In the genomic region with DNA sequence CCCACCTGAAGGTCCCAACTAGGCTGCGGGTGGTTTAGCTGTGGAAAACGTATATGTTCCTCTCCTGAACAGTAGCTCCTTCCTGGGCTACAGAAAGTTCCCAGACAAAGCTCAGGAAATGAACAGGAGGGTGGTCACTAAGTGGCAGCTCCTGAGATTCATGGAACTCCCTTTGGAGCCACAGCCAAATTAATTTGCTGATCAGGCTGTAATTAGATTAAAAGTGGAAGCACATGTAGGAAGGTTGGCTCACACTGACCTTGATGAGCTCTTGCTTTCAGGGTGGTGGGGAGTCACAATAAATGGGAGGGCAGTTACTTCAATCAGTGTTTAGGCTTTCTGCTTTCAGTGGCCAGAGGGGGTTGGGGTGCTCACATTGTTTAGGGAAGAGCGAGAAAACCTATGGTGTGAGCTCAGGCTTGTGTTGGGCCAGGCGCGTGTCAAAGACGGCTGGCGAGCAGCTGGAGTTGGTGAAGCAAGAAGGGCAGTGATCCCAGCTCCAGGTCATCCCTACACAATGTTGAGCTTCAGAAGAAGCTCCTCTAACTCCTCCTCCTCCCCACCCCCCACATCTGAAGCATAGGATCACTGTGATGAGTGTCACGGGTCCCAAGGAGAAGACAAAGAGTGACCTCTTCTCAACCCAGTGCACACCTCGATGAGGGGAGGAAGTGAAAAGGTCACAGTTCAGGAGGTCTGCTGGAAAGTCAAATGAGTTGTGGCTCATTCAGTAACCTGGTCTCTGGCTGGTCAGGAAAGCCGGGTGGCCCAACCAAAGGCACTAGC, we compare ENCODE assay signal across 15 cellular contexts. TPM values are rescaled to one million over a fixed set of nuclear protein-coding genes. Genes with fewer than 3 reads are reported as not detected.
A peak's percentile ranks its signal among the peaks of the same experiment; 100 is the strongest.
DNase-seq lines count a peak whose midpoint lies in the region; ATAC-seq, FAIRE-seq and TF ChIP-seq lines count a peak whose summit lies in the region.
"Had no signal": no experiment of that assay in that cellular context is flagged by ENCODE, and none has a peak within 500 bp of the region (broad histone marks: within the 10 kb centered on the region; RNA-seq: fewer than 3 reads in every experiment).

No MANE protein-coding gene starts in this region.

- no peaks in the 10 kb centered on the region for H3K79me2 ChIP-seq in trophoblast cell (ENCODE audit: control insufficient read depth, insufficient read depth, low read length, poor library complexity)

- H2BK120ac ChIP-seq in IMR-90 (ENCODE audit: low read depth, low read length) (no peak overlapping the region), trophoblast cell (ENCODE audit: insufficient read depth, low read length, poor library complexity) (no peak overlapping the region)

- H3K9ac ChIP-seq in IMR-90 (ENCODE audit: low read depth, low read length): no peak overlapping the region
- no peak overlapping the region for H3K9ac ChIP-seq in trophoblast cell (ENCODE audit: low read length)

- no peak overlapping the region for H2BK20ac ChIP-seq in IMR-90 (ENCODE audit: low read depth, low read length)

- H3K9me3 ChIP-seq in IMR-90 (ENCODE audit: control insufficient read depth, insufficient read depth, low read length) (no peaks in the 10 kb centered on the region), trophoblast cell (ENCODE audit: insufficient read depth, low read depth, low read length) (no peaks in the 10 kb centered on the region)

- no peak overlapping the region for H3K23ac ChIP-seq in IMR-90 (ENCODE audit: low read depth, low read length)
- H3K23ac ChIP-seq in trophoblast cell (ENCODE audit: low read length): no peak overlapping the region

- no peak overlapping the region for H3K27ac ChIP-seq in IMR-90 (ENCODE audit: insufficient read depth, low read length)
- H3K27ac ChIP-seq in trophoblast cell (ENCODE audit: low read depth, low read length): no peak overlapping the region

- BruUV-seq in IMR-90 (replicated peaks; lab: Mats Ljungman, UMichigan): no TSS peak

- H2BK5ac ChIP-seq in IMR-90 (ENCODE audit: low read depth, low read length, poor library complexity, severe bottlenecking) (no peak overlapping the region), trophoblast cell (ENCODE audit: low read depth, low read length, poor library complexity) (no peak overlapping the region)

- CTCF ChIA-PET in IMR-90 (lab: Yijun Ruan, JAX): no interaction called here

- dilution Hi-C loops in IMR-90 (cut with HindIII; ENCODE audit: low sequenced_read_pairs, unreplicated experiment): no loop called here

- TF ChIP-seq RAD21 in IMR-90 (IDR thresholded peaks at IDR 0.05; ENCODE audit: low read length): no peak

- H3K4me3 ChIP-seq in IMR-90 (ENCODE audit: insufficient read depth, low read depth, low read length) (no peak overlapping the region), trophoblast cell (ENCODE audit: low read depth, low read length) (no peak overlapping the region)

- peak; percentile 81 for ATAC-seq in GM21447 (IDR thresholded peaks at IDR 0.05; ENCODE audit: unreplicated experiment)
- ATAC-seq in IMR-90 (ENCODE audit: low read depth): no peak
- ATAC-seq in HG03520 (IDR thresholded peaks at IDR 0.05; ENCODE audit: unreplicated experiment): no peak

- H3K56ac ChIP-seq in IMR-90 (ENCODE audit: extremely low read depth, insufficient read depth, low read length): no peak overlapping the region

- H3K36me3 ChIP-seq in IMR-90 (ENCODE audit: control insufficient read depth, insufficient read depth, low read length) (no peaks in the 10 kb centered on the region; the same call in 1 of the 2 replicates), trophoblast cell (ENCODE audit: control insufficient read depth in 1 of 2, insufficient read depth in 2 of 2, low read length in 2 of 2) (peaks cover 0 to 3% of the 10 kb centered on the region in 2 experiments)

- peak; percentile 66 for FAIRE-seq in GM18507 (lab: Jason Lieb, UNC)
- FAIRE-seq: bronchial epithelial cell, HTR-8/SVneo had no signal

- peaks cover 20% of the 10 kb centered on the region; the same call in 1 of the 2 replicates for H4K20me1 ChIP-seq in IMR-90 (ENCODE audit: insufficient read depth, low read length)

- H4K91ac ChIP-seq in IMR-90 (ENCODE audit: insufficient read depth, low read depth, low read length) (no peak overlapping the region), trophoblast cell (ENCODE audit: low read depth, low read length) (no peak overlapping the region)

- peaks cover 10% of the 10 kb centered on the region for H3K9me1 ChIP-seq in IMR-90 (ENCODE audit: insufficient read depth, low read length)

- TF ChIP-seq POLR2A in IMR-90 (IDR thresholded peaks at IDR 0.05; ENCODE audit: low read depth, low read length): no peak

- WGBS in IMR-90 (ENCODE audit: extremely low coverage in 2 of 2, insufficient read length in 1 of 2), 2 experiments: no CpG with 5 or more reads among the region's 10 CpGs
- no CpG with 5 or more reads among the region's 10 CpGs for WGBS in trophoblast cell (ENCODE audit: extremely low coverage, insufficient coverage, insufficient read length)

- H2BK15ac ChIP-seq in IMR-90 (ENCODE audit: low read depth, low read length): no peak overlapping the region

- no peak overlapping the region for H3K4ac ChIP-seq in IMR-90 (ENCODE audit: low read depth, low read length)
- H3K4ac ChIP-seq in trophoblast cell (ENCODE audit: low read depth, low read length): no peak overlapping the region

- H4K12ac ChIP-seq in trophoblast cell (ENCODE audit: low read depth, low read length): no peak overlapping the region

- no peak for TF ChIP-seq CTCF in IMR-90 (conservative IDR thresholded peaks at IDR 0.05; ENCODE audit: low read depth, low read length)

- DNase-seq in GM18507 (ENCODE audit: extremely low spot score, insufficient read length, low read depth): peak; percentile 44
- DNase-seq in IMR-90: no peak
- DNase-seq in trophoblast cell: no peak
- DNase-seq in activated CD8-positive, alpha-beta memory T cell treated with anti-CD3 and anti-CD28 coated beads, Interleukin-2, amount 50 U/mL, for 48 hours: no peak
- DNase-seq in DMS79 treated with DMSO at 0.1 percent for 48 hours (lab: John Stamatoyannopoulos, UW): no peak
- DNase-seq: activated CD4-positive, alpha-beta memory T cell treated with anti-CD3 and anti-CD28 coated beads, Interleukin-2, amount 10 ng/mL, durations not matched to agents 7 days and 5 days; CD4-positive, alpha-beta memory T cell; glutamatergic neuron; NCI-H226; RPMI8226; T1000 had no signal

- no peak overlapping the region for H4K5ac ChIP-seq in IMR-90 (ENCODE audit: low read depth, low read length)

- H3K27me3 ChIP-seq in IMR-90 (ENCODE audit: control insufficient read depth, insufficient read depth, low read length) (no peaks in the 10 kb centered on the region), trophoblast cell (ENCODE audit: insufficient read depth, low read length) (no peaks in the 10 kb centered on the region)

- peak overlapping the region; percentile 34 for H2BK12ac ChIP-seq in trophoblast cell (ENCODE audit: low read length)

- peaks cover 3% of the 10 kb centered on the region for H3K4me1 ChIP-seq in IMR-90 (ENCODE audit: control insufficient read depth, insufficient read depth, low read length)
- H3K4me1 ChIP-seq in trophoblast cell (ENCODE audit: control insufficient read depth in 1 of 2, insufficient read depth in 2 of 2, low read length in 2 of 2): peaks cover 4 to 5% of the 10 kb centered on the region in 2 experiments

- H3K14ac ChIP-seq in IMR-90 (replicated peaks; ENCODE audit: low read depth, low read length) (no peak overlapping the region), trophoblast cell (ENCODE audit: low read length) (no peak overlapping the region)

- in situ Hi-C loops in IMR-90 (cut with MboI; ENCODE audit: low sequenced_read_pairs): no loop called here

- POLR2A ChIA-PET in IMR-90 (lab: Charles Lee; ENCODE audit: unreplicated experiment): no interaction called here

- H3K4me2 ChIP-seq in IMR-90 (ENCODE audit: low read depth, low read length): no peak overlapping the region
- no peak overlapping the region for H3K4me2 ChIP-seq in trophoblast cell (ENCODE audit: low read length)

- H2AK9ac ChIP-seq in IMR-90 (replicated peaks; ENCODE audit: low read depth, low read length, poor library complexity): no peak overlapping the region

- intact Hi-C loops in IMR-90 (cut with micrococcal nuclease): no loop called here

- H2AFZ ChIP-seq in IMR-90 (replicated peaks; ENCODE audit: low read length, poor library complexity) (no peak overlapping the region), trophoblast cell (ENCODE audit: insufficient read depth, low read length, poor library complexity) (no peak overlapping the region)

- no peak overlapping the region for H3K18ac ChIP-seq in IMR-90 (ENCODE audit: low read depth, low read length)
- no peak overlapping the region for H3K18ac ChIP-seq in trophoblast cell (ENCODE audit: low read length)

- no peak overlapping the region for H4K8ac ChIP-seq in IMR-90 (ENCODE audit: low read depth in 2 of 2, low read length in 2 of 2)
- H4K8ac ChIP-seq in trophoblast cell (ENCODE audit: low read depth, low read length): no peak overlapping the region

- H3K79me1 ChIP-seq in IMR-90 (ENCODE audit: low read depth in 1 of 2, low read length in 2 of 2): peaks cover 20 to 41% of the 10 kb centered on the region in 2 experiments
- H3K79me1 ChIP-seq in trophoblast cell (ENCODE audit: low read length): no peaks in the 10 kb centered on the region

- no peak overlapping the region for H2AK5ac ChIP-seq in IMR-90 (ENCODE audit: low read depth, low read length)
- H2AK5ac ChIP-seq in trophoblast cell (ENCODE audit: low read length): no peak overlapping the region

TF ChIP-seq in IMR-90, 13 proteins besides CTCF, POLR2A, EP300 and RAD21:
- TF ChIP-seq, protein P1, sequence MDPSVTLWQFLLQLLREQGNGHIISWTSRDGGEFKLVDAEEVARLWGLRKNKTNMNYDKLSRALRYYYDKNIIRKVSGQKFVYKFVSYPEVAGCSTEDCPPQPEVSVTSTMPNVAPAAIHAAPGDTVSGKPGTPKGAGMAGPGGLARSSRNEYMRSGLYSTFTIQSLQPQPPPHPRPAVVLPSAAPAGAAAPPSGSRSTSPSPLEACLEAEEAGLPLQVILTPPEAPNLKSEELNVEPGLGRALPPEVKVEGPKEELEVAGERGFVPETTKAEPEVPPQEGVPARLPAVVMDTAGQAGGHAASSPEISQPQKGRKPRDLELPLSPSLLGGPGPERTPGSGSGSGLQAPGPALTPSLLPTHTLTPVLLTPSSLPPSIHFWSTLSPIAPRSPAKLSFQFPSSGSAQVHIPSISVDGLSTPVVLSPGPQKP (IDR thresholded peaks at IDR 0.05; ENCODE audit: borderline replicate concordance, low read depth, low read length): no peak
- no peak for TF ChIP-seq CHD1 (IDR thresholded peaks at IDR 0.05; ENCODE audit: low read depth, low read length)
- TF ChIP-seq MAFK (IDR thresholded peaks at IDR 0.05; ENCODE audit: low read depth, low read length): peak; percentile 30
- TF ChIP-seq MAZ (IDR thresholded peaks at IDR 0.05; ENCODE audit: borderline replicate concordance, low read depth, low read length): no peak

RNA-seq across cellular contexts. Expression of a gene that starts 42.5 kb away (rescaled TPM):
- total RNA-seq in IMR-90 (2012; rRNA removed): 41.9 and 45.0 TPM in 2 replicates
- 17.4 and 18.5 TPM in 2 replicates for polyA plus RNA-seq in IMR-90 (2012; rRNA removed)
- polyA plus RNA-seq in IMR-90 (2012; cell fraction: cytosol; rRNA removed): 6.8 and 8.4 TPM in 2 replicates
- polyA plus RNA-seq in IMR-90 (2012; cell fraction: nucleus; rRNA removed; ENCODE audit: low replicate concordance): 11.2 TPM in 2 replicates
- polyA plus RNA-seq in trophoblast cell (2013): 38.1 and 40.0 TPM in 2 replicates
